23 cellular contexts compared by ENCODE assay signal in the genomic region with DNA sequence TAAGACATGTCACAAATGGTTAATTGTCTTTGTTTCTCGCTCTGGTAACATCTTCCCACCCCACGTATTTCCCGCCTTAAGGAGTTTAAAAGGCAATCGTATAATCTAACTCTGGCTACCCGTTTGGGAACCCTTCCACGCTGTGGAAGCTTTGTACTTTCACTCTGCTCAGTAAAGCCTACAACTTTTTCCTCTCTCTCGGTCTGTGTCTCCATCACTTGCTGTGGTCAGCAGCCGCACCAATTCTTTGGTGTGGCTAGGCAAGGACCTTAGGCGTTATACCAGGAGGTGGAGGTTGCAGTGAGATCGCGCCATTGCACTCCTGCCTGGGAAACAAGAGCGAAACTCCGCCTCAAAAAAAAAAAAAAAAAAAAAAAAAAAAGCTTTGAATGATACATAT.
DNase-seq lines count a peak whose midpoint lies in the region; FAIRE-seq and TF ChIP-seq lines count a peak whose summit lies in the region.
"Had no signal": no experiment of that assay in that cellular context is flagged by ENCODE, and none has a peak within 500 bp of the region (broad histone marks: within the 10 kb centered on the region; RNA-seq: fewer than 3 reads in every experiment).

No MANE protein-coding gene starts in this region.

- no peak for TF ChIP-seq EP300 in H1 (IDR thresholded peaks at IDR 0.05; ENCODE audit: borderline replicate concordance in 1 of 2, low read depth in 2 of 2, low read length in 2 of 2)

- H2BK20ac ChIP-seq in H1 (ENCODE audit: low read length), result no peak overlapping the region

- no peak overlapping the region for H3K9ac ChIP-seq in H1 (replicated peaks in 1 of 4; ENCODE audit: extremely low read depth in 1 of 4, low read depth in 3 of 4, low read length in 3 of 4)
- H3K9ac ChIP-seq: GM23248 had no signal

- H4K5ac ChIP-seq in H1 (ENCODE audit: insufficient read length, low read depth, low read length), result no peak overlapping the region

- H3K79me1 ChIP-seq in H1 (ENCODE audit: low read depth, low read length), result no peaks in the 10 kb centered on the region

- H3K36me3 Mint-ChIP-seq in mesothelial cell of epicardium, result peaks cover 6% of the 10 kb centered on the region
- H3K36me3 Mint-ChIP-seq: activated CD8-positive, alpha-beta memory T cell treated with anti-CD3 and anti-CD28 coated beads, Interleukin-2, amount 10 ng/mL, durations not matched to agents 7 days and 5 days; activated naive CD8-positive, alpha-beta T cell treated with anti-CD3 and anti-CD28 coated beads, Interleukin-2, amount 10 ng/mL, durations not matched to agents 7 days and 5 days had no signal

- no peak overlapping the region for H3K4me3 ChIP-seq in H1 (ENCODE audit: extremely low read depth in 1 of 4, insufficient read depth in 2 of 4, low read depth in 3 of 4, low read length in 4 of 4)
- no peak overlapping the region for H3K4me3 ChIP-seq in testis
- H3K4me3 ChIP-seq: GM23248, left lung, SJSA1, upper lobe of right lung had no signal

- no peak overlapping the region for H4K8ac ChIP-seq in H1 (ENCODE audit: extremely low read depth, insufficient read depth, low read length)

- no peak overlapping the region for H3K4ac ChIP-seq in H1 (replicated peaks; ENCODE audit: insufficient read length, low read depth, low read length)

- H3K4me1 ChIP-seq in H1 (replicated peaks in 1 of 4; ENCODE audit: control insufficient read depth in 3 of 4, insufficient read depth in 4 of 4, low read length in 3 of 4) (0 out of 7 replicates have a peak, but pooled peaks cover 0 to 3% (median 0%) of the 10 kb centered on the region in 4 experiments), testis (no peaks in the 10 kb centered on the region)
- H3K4me1 ChIP-seq: left lung, Peyer's patch, SJSA1, upper lobe of right lung had no signal

- TF ChIP-seq CTCF in H1 (IDR thresholded peaks at IDR 0.05; ENCODE audit: control extremely low read depth in 1 of 3, insufficient read depth in 1 of 3, low read depth in 1 of 3, low read length in 3 of 3) (no peak), mesothelial cell of epicardium (IDR thresholded peaks at IDR 0.05; ENCODE audit: unreplicated experiment) (no peak), testis (IDR thresholded peaks at IDR 0.05) (no peak), D721Med (IDR thresholded peaks at IDR 0.05; ENCODE audit: insufficient read depth, missing control alignments) (no peak)

- POLR2A ChIA-PET in H1 (lab: Charles Lee; ENCODE audit: partially characterized antibody), result no interaction called here

- no peaks in the 10 kb centered on the region for H3K27me3 Mint-ChIP-seq in mesothelial cell of epicardium (ENCODE audit: low read depth)
- H3K27me3 Mint-ChIP-seq: activated CD4-positive, alpha-beta T cell treated with anti-CD3 and anti-CD28 coated beads, Interleukin-2, amount 10 ng/mL, durations not matched to agents 24 days and 14 days; activated CD8-positive, alpha-beta memory T cell treated with anti-CD3 and anti-CD28 coated beads, Interleukin-2, amount 10 ng/mL, durations not matched to agents 7 days and 5 days; activated naive CD8-positive, alpha-beta T cell treated with anti-CD3 and anti-CD28 coated beads, Interleukin-2, amount 10 ng/mL, durations not matched to agents 7 days and 5 days; stimulated activated naive CD8-positive, alpha-beta T cell treated with anti-CD3 and anti-CD28 coated beads, Interleukin-15, amount 100 ng/mL, for 72 hours had no signal

- CTCF ChIA-PET in H1 (lab: Charles Lee; ENCODE audit: partially characterized antibody), result no interaction called here

- H3K27ac Mint-ChIP-seq in mesothelial cell of epicardium, result peak overlapping the region; percentile 79
- H3K27ac Mint-ChIP-seq: activated CD4-positive, alpha-beta T cell treated with anti-CD3 and anti-CD28 coated beads, Interleukin-2, amount 10 ng/mL, durations not matched to agents 24 days and 14 days; activated CD8-positive, alpha-beta memory T cell treated with anti-CD3 and anti-CD28 coated beads, Interleukin-2, amount 10 ng/mL, durations not matched to agents 7 days and 5 days; activated naive CD8-positive, alpha-beta T cell treated with anti-CD3 and anti-CD28 coated beads, Interleukin-2, amount 10 ng/mL, durations not matched to agents 7 days and 5 days; stimulated activated naive CD8-positive, alpha-beta T cell treated with anti-CD3 and anti-CD28 coated beads, Interleukin-15, amount 100 ng/mL, for 72 hours had no signal

- H4K20me1 ChIP-seq in H1 (replicated peaks in 1 of 2; ENCODE audit: control insufficient read depth in 1 of 2, insufficient read depth in 2 of 2, low read length in 2 of 2), result no peaks in the 10 kb centered on the region

- no peak overlapping the region for H3K18ac ChIP-seq in H1 (ENCODE audit: extremely low read depth, low read length)

- no peak overlapping the region for H3K4me2 ChIP-seq in H1 (ENCODE audit: insufficient read depth in 1 of 2, low read depth in 2 of 2, low read length in 2 of 2)

- H3K56ac ChIP-seq in H1 (replicated peaks; ENCODE audit: insufficient read length, low read depth, low read length), result no peak overlapping the region

- no peak for TF ChIP-seq RAD21 in H1 (IDR thresholded peaks at IDR 0.05 in 1 of 2, conservative IDR thresholded peaks at IDR 0.05 in 1 of 2; ENCODE audit: low read depth in 2 of 2, low read length in 2 of 2)

- H3K4me3 Mint-ChIP-seq in mesothelial cell of epicardium, result peak overlapping the region; percentile 37
- H3K4me3 Mint-ChIP-seq: activated CD4-positive, alpha-beta T cell treated with anti-CD3 and anti-CD28 coated beads, Interleukin-2, amount 10 ng/mL, durations not matched to agents 24 days and 14 days; activated CD8-positive, alpha-beta memory T cell treated with anti-CD3 and anti-CD28 coated beads, Interleukin-2, amount 10 ng/mL, durations not matched to agents 7 days and 5 days; activated naive CD8-positive, alpha-beta T cell treated with anti-CD3 and anti-CD28 coated beads, Interleukin-2, amount 10 ng/mL, durations not matched to agents 7 days and 5 days; stimulated activated naive CD8-positive, alpha-beta T cell treated with anti-CD3 and anti-CD28 coated beads, Interleukin-15, amount 100 ng/mL, for 72 hours had no signal

- H3K27ac ChIP-seq in H1 (ENCODE audit: low read depth, low read length) (no peak overlapping the region), testis (no peak overlapping the region)
- H3K27ac ChIP-seq: GM23248, left lung, Peyer's patch, SJSA1, upper lobe of right lung had no signal

- H3K23me2 ChIP-seq in H1 (ENCODE audit: low read depth, low read length), result no peaks in the 10 kb centered on the region

- H2AFZ ChIP-seq in H1 (ENCODE audit: low read length), result peak overlapping the region; percentile 76; the same call in 1 of the 2 replicates
- H2AFZ ChIP-seq: GM23248 had no signal

- H3K9me3 Mint-ChIP-seq in mesothelial cell of epicardium, result peaks cover 20% of the 10 kb centered on the region

- DNase-seq in NCI-H1105 (lab: John Stamatoyannopoulos, UW) (peak; percentile 29), NCI-H1105 treated with DMSO at 0.1 percent for 48 hours (lab: John Stamatoyannopoulos, UW) (no peak), H1 (ENCODE audit: low read depth in 1 of 2, low spot score in 2 of 2) (no peak), mesothelial cell of epicardium (ENCODE audit: low spot score in 2 of 2, unreplicated experiment in 2 of 2) (no peak), testis (peak; percentile 15), D721Med (ENCODE audit: insufficient read length, low spot score) (no peak), frontal cortex (ENCODE audit: low spot score in 2 of 2) (no peak), midbrain (lab: John Stamatoyannopoulos, UW) (no peak)
- DNase-seq: 8988T; activated CD4-positive, alpha-beta T cell treated with anti-CD3 and anti-CD28 coated beads, Interleukin-2, amount 10 ng/mL, durations not matched to agents 24 days and 14 days; activated CD8-positive, alpha-beta memory T cell treated with anti-CD3 and anti-CD28 coated beads, Interleukin-2, amount 10 ng/mL, durations not matched to agents 7 days and 5 days; activated naive CD8-positive, alpha-beta T cell treated with anti-CD3 and anti-CD28 coated beads, Interleukin-2, amount 10 ng/mL, durations not matched to agents 7 days and 5 days; cerebellar nuclear complex; effector CD8-positive, alpha-beta T cell; GM23248; left lung; NCI-H1092 treated with DMSO at 0.1 percent for 48 hours; NCI-H446 treated with DMSO at 0.1 percent for 48 hours; Peyer's patch; stimulated activated naive CD8-positive, alpha-beta T cell treated with anti-CD3 and anti-CD28 coated beads, Interleukin-15, amount 100 ng/mL, for 72 hours; upper lobe of right lung had no signal

- H3K9me3 ChIP-seq in H1 (ENCODE audit: insufficient read depth in 2 of 2, low read depth in 1 of 2, low read length in 1 of 2) (no peaks in the 10 kb centered on the region), testis (no peaks in the 10 kb centered on the region)
- H3K9me3 ChIP-seq: Peyer's patch, SJSA1 had no signal

- no peak overlapping the region for H3K23ac ChIP-seq in H1 (ENCODE audit: insufficient read length)

- no peak overlapping the region for H2AK5ac ChIP-seq in H1 (ENCODE audit: low read depth, low read length)

- intact Hi-C loops in testis (cut with DNase I; ENCODE audit: low total_unique reads), result no loop called here

- no peak overlapping the region for H3K14ac ChIP-seq in H1 (ENCODE audit: insufficient read length)

- peaks cover 42% of the 10 kb centered on the region for H3K4me1 Mint-ChIP-seq in mesothelial cell of epicardium
- H3K4me1 Mint-ChIP-seq: activated CD4-positive, alpha-beta T cell treated with anti-CD3 and anti-CD28 coated beads, Interleukin-2, amount 10 ng/mL, durations not matched to agents 24 days and 14 days; activated CD8-positive, alpha-beta memory T cell treated with anti-CD3 and anti-CD28 coated beads, Interleukin-2, amount 10 ng/mL, durations not matched to agents 7 days and 5 days; activated naive CD8-positive, alpha-beta T cell treated with anti-CD3 and anti-CD28 coated beads, Interleukin-2, amount 10 ng/mL, durations not matched to agents 7 days and 5 days; stimulated activated naive CD8-positive, alpha-beta T cell treated with anti-CD3 and anti-CD28 coated beads, Interleukin-15, amount 100 ng/mL, for 72 hours had no signal

- H2BK5ac ChIP-seq in H1 (ENCODE audit: low read depth, low read length), result no peak overlapping the region

- FAIRE-seq in H1 (lab: Jason Lieb, UNC) (no peak), D721Med (lab: Jason Lieb, UNC) (no peak), frontal cortex (lab: Jason Lieb, UNC) (no peak)
- FAIRE-seq: HepG2 had no signal

- TF ChIP-seq POLR2A in H1 (IDR thresholded peaks at IDR 0.05; ENCODE audit: control extremely low read depth in 1 of 2, low read depth in 2 of 2, low read length in 2 of 2) (no peak), testis (IDR thresholded peaks at IDR 0.05) (no peak)

- WGBS in H1 (ENCODE audit: extremely low coverage in 1 of 2, insufficient coverage in 1 of 2, insufficient read length in 1 of 2, insufficient replicate concordance in 2 of 2, low coverage in 1 of 2, low lambda C conversion rate in 2 of 2, missing lambda C conversion rate in 1 of 2), 2 experiments, result 81% methylated on average over 9 of the region's 13 CpGs; no CpG with 5 or more reads in 1 of the 2 experiments
- WGBS in testis, 2 donors, result 33 to 43% methylated on average over 12 to 13 of the region's 13 CpGs

- H3K36me3 ChIP-seq in H1 (ENCODE audit: control insufficient read depth in 2 of 4, insufficient read depth in 4 of 4, low read length in 3 of 4), result no peaks in the 10 kb centered on the region
- H3K36me3 ChIP-seq in testis (ENCODE audit: low read depth, missing control alignments), result no peaks in the 10 kb centered on the region
- H3K36me3 ChIP-seq: left lung, Peyer's patch, SJSA1, upper lobe of right lung had no signal

- H2BK120ac ChIP-seq in H1 (replicated peaks; ENCODE audit: low read depth, low read length), result no peak overlapping the region

- no peaks in the 10 kb centered on the region for H3K79me2 ChIP-seq in H1 (ENCODE audit: control insufficient read depth in 1 of 2, insufficient read depth in 2 of 2, low read length in 2 of 2)

- no peak overlapping the region for H2BK15ac ChIP-seq in H1 (ENCODE audit: low read length)

- peak overlapping the region; percentile 78; the same call in 1 of the 2 replicates for H2BK12ac ChIP-seq in H1 (ENCODE audit: low read depth, low read length)

- no peak overlapping the region for H4K91ac ChIP-seq in H1 (replicated peaks; ENCODE audit: insufficient read length, low read length)

- H3K27me3 ChIP-seq in H1 (replicated peaks in 1 of 4; ENCODE audit: control insufficient read depth in 3 of 4, extremely low read depth in 1 of 4, insufficient read depth in 3 of 4, low read length in 3 of 4) (no peaks in the 10 kb centered on the region), testis (no peaks in the 10 kb centered on the region)
- H3K27me3 ChIP-seq: left lung, Peyer's patch, SJSA1, upper lobe of right lung had no signal

Comparison
In these comparisons a context has a peak if more than half of its experiments do, and no peak if none do; other contexts are left out.
1. DNase-seq: peak in NCI-H1105 (single experiment) and testis (single experiment); none in NCI-H1105 treated with DMSO at 0.1 percent for 48 hours (single experiment), H1 (0 of 2), mesothelial cell of epicardium (0 of 2), D721Med (single experiment), frontal cortex (0 of 2) and midbrain (single experiment).